ENCODE assay signal across 23 cellular contexts in the genomic region with DNA sequence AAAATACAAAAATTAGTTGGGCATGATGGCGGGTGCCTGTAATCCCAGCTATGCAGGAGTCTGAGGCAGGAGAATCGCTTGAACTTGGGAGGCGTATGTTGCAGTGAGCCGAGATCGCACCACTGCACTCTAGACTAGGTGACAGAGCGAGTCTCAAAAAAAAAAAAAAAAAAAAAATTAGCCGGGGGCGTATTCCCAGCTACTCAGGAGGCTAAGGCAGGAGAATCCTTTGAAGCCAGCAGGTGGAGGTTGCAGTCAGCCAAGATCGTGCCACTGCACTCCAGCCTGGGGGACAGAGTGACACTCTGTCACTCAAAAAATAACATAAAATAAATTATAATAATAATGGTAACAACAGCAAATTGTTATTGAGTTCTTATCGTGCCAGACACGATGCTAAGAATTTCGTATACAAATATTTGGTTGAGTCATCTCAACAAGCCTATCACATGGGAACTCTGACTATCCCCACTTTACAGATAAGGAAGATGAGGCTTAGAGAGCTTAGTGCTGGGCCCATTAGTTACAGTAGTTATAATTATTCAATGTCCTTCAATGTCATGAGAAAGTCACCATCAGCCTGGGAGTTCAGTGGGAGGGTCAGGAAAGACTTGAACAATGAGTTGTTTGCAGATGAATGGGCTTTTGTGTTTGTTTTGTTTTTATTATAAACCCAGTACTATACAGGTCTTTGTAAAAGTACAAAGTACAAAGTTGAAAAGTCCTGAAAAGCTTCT. TPM values are rescaled to one million over a fixed set of nuclear protein-coding genes. Genes with fewer than 3 reads are reported as not detected.
DNase-seq lines count a peak whose midpoint lies in the region; ATAC-seq and TF ChIP-seq lines count a peak whose summit lies in the region.
"Had no signal": no experiment of that assay in that cellular context is flagged by ENCODE, and none has a peak within 500 bp of the region (broad histone marks: within the 10 kb centered on the region; RNA-seq: fewer than 3 reads in every experiment).

No MANE protein-coding gene starts in this region.

- H3K9ac ChIP-seq in MM.1S (ENCODE audit: low read length) = no peak overlapping the region

- no peaks in the 10 kb centered on the region for H4K20me1 ChIP-seq in MM.1S (ENCODE audit: insufficient read depth, low read length)

- CTCF ChIA-PET in Panc1 (lab: Charles Lee) = no interaction called here

- H3K79me2 ChIP-seq in MM.1S (ENCODE audit: low read length) = no peaks in the 10 kb centered on the region

- H3K9me3 ChIP-seq in Panc1 (ENCODE audit: control insufficient read depth, insufficient read depth, low read depth, low read length) (no peaks in the 10 kb centered on the region), MM.1S (replicated peaks; ENCODE audit: insufficient read depth, low read length) (no peaks in the 10 kb centered on the region)
- H3K9me3 ChIP-seq: Caco-2, gastroesophageal sphincter had no signal

- H3K4me3 ChIP-seq in Panc1 (ENCODE audit: low read depth in 2 of 2, low read length in 2 of 2) = no peak overlapping the region
- no peak overlapping the region for H3K4me3 ChIP-seq in fibroblast of villous mesenchyme (ENCODE audit: low read depth, low read length)
- H3K4me3 ChIP-seq in MM.1S (ENCODE audit: low read length) = no peak overlapping the region
- H3K4me3 ChIP-seq: cardiac muscle cell, gastroesophageal sphincter had no signal

- H3K27me3 ChIP-seq in Panc1 (ENCODE audit: control insufficient read depth, insufficient read depth, low read length) (no peaks in the 10 kb centered on the region), MM.1S (replicated peaks; ENCODE audit: insufficient read depth, low read length) (no peaks in the 10 kb centered on the region)
- H3K27me3 ChIP-seq: cardiac muscle cell, gastroesophageal sphincter had no signal

- H3K27ac ChIP-seq in Panc1 (ENCODE audit: low read length) = no peak overlapping the region
- H3K27ac ChIP-seq in substantia nigra (ENCODE audit: low read depth, low read length, poor library complexity, severe bottlenecking) = peak overlapping the region; percentile 38
- H3K27ac ChIP-seq in MM.1S (ENCODE audit: low read length) = no peak overlapping the region
- H3K27ac ChIP-seq: cardiac muscle cell, epithelial cell of prostate, gastroesophageal sphincter had no signal

- peaks cover 3% of the 10 kb centered on the region; the same call in 1 of the 2 replicates for H3F3A ChIP-seq in MM.1S (ENCODE audit: insufficient read depth, low read length)

- H2AFZ ChIP-seq in MM.1S (ENCODE audit: low read length) = no peak overlapping the region

- no peaks in the 10 kb centered on the region for H3K9me2 ChIP-seq in MM.1S (replicated peaks; ENCODE audit: insufficient read depth, low read length)

- H3K4me2 ChIP-seq in MM.1S (ENCODE audit: low read depth, low read length) = no peak overlapping the region

- in situ Hi-C loops in Panc1 (cut with HindIII; ENCODE audit: low pct_unique_long_range_greater_than_20kb, low sequenced_read_pairs) = no loop called here

- intact Hi-C loops in Panc1 (cut with micrococcal nuclease; ENCODE audit: unreplicated experiment) = no loop called here

- H3K4me1 ChIP-seq in Panc1 (ENCODE audit: control insufficient read depth, insufficient read depth, low read length) (peaks cover 5% of the 10 kb centered on the region; the same call in 1 of the 2 replicates), MM.1S (ENCODE audit: low read length) (peaks cover 13% of the 10 kb centered on the region)

- ATAC-seq in Panc1 (0 out of 2 replicates have a peak, but pooled peaks have one; percentile 57), GM21447 (IDR thresholded peaks at IDR 0.05; ENCODE audit: unreplicated experiment) (no peak)
- ATAC-seq: gastroesophageal sphincter; stimulated activated naive CD8-positive, alpha-beta T cell treated with anti-CD3 and anti-CD28 coated beads, Interleukin-15, Interleukin-2, amounts not matched to agents 100 U/mL and 50 U/mL, for 24 hours had no signal

- no TSS peak for BruUV-seq in Panc1 (replicated peaks; lab: Mats Ljungman, UMichigan)

- DNase-seq in Panc1 (ENCODE audit: low read depth, low spot score) (no peak), fibroblast of villous mesenchyme (ENCODE audit: low read depth) (peak; percentile 21), substantia nigra (lab: John Stamatoyannopoulos, UW) (peak in 1 of 49 donors; percentile 22), MM.1S (no peak)
- DNase-seq: activated CD4-positive, alpha-beta T cell treated with anti-CD3 and anti-CD28 coated beads, Interleukin-2, amount 50 U/mL, for 48 hours; AML-193; amniotic stem cell; HFFc6; KBM-7; kidney glomerular epithelial cell; NCI-H1092; NCI-H2081 treated with DMSO at 0.1 percent for 48 hours; NCI-H510A treated with DMSO at 0.1 percent for 48 hours; stimulated activated naive CD8-positive, alpha-beta T cell treated with anti-CD3 and anti-CD28 coated beads, Interleukin-15, Interleukin-2, amounts not matched to agents 100 U/mL and 50 U/mL, for 24 hours; T-helper 1 cell had no signal

- POLR2A ChIA-PET in Panc1 (lab: Charles Lee) = interaction anchor here (1.0 kb wide), 1 partner anchor 104 kb away, joined by 8 read pairs; no protein-coding TSS in a partner anchor

- no peak for TF ChIP-seq CTCF in Panc1 (IDR thresholded peaks at IDR 0.05)
- no peak for TF ChIP-seq CTCF in fibroblast of villous mesenchyme (IDR thresholded peaks at IDR 0.05; ENCODE audit: insufficient read depth, low read depth, low read length)
- no peak for TF ChIP-seq CTCF in MM.1S (IDR thresholded peaks at IDR 0.05; ENCODE audit: low read length)

- H3K36me3 ChIP-seq in Panc1 (ENCODE audit: control insufficient read depth, insufficient read depth, low read length) = no peaks in the 10 kb centered on the region
- H3K36me3 ChIP-seq in MM.1S (replicated peaks; ENCODE audit: insufficient read depth, low read length) = no peaks in the 10 kb centered on the region
- H3K36me3 ChIP-seq: cardiac muscle cell, gastroesophageal sphincter had no signal

RNA-seq across cellular contexts. Expression of gene C6orf15, which starts 19.4 kb away (rescaled TPM):
- not detected for total RNA-seq in Panc1 (2021; ENCODE audit: unreplicated experiment)
- not detected for polyA plus RNA-seq in Panc1 (2012; ENCODE audit: insufficient read length)
- total RNA-seq in fibroblast of villous mesenchyme = not detected in 2 replicates
- total RNA-seq: Caco-2, cardiac muscle cell, dermis microvascular lymphatic vessel endothelial cell, gastroesophageal sphincter, HFFc6, neural crest cell, progenitor cell of endocrine pancreas had no signal
- polyA plus RNA-seq: cardiac muscle cell had no signal

RNA-seq across cellular contexts. Expression of gene PSORS1C1, which starts 21.7 kb away (rescaled TPM):
- total RNA-seq in Panc1 (2021; ENCODE audit: unreplicated experiment) (2.9 TPM), fibroblast of villous mesenchyme (0.97 and 3.0 TPM in 2 replicates)
- polyA plus RNA-seq in Panc1 (2012; ENCODE audit: insufficient read length) = 2.3 TPM
- total RNA-seq: cardiac muscle cell, neural crest cell, progenitor cell of endocrine pancreas had no signal
- polyA plus RNA-seq: cardiac muscle cell had no signal

RNA-seq across cellular contexts. Expression of gene CDSN, which starts 27.3 kb away (rescaled TPM):
- total RNA-seq in Panc1 (2021; ENCODE audit: unreplicated experiment) (not detected), fibroblast of villous mesenchyme (not detected in 2 replicates)
- polyA plus RNA-seq in Panc1 (2012; ENCODE audit: insufficient read length) = not detected
- total RNA-seq: Caco-2, cardiac muscle cell, gastroesophageal sphincter, HFFc6, neural crest cell, progenitor cell of endocrine pancreas had no signal
- polyA plus RNA-seq: cardiac muscle cell had no signal

RNA-seq across cellular contexts. Expression of gene PSORS1C2, which starts 45.9 kb away (rescaled TPM):
- total RNA-seq in Panc1 (2021; ENCODE audit: unreplicated experiment) = not detected
- polyA plus RNA-seq in Panc1 (2012; ENCODE audit: insufficient read length) = 0.19 TPM
- total RNA-seq in fibroblast of villous mesenchyme = not detected in 2 replicates
- total RNA-seq: Caco-2, cardiac muscle cell, dermis microvascular lymphatic vessel endothelial cell, gastroesophageal sphincter, HFFc6, neural crest cell, progenitor cell of endocrine pancreas had no signal
- polyA plus RNA-seq: cardiac muscle cell had no signal
